ENCODE assay signal across 25 cellular contexts in the genomic region with DNA sequence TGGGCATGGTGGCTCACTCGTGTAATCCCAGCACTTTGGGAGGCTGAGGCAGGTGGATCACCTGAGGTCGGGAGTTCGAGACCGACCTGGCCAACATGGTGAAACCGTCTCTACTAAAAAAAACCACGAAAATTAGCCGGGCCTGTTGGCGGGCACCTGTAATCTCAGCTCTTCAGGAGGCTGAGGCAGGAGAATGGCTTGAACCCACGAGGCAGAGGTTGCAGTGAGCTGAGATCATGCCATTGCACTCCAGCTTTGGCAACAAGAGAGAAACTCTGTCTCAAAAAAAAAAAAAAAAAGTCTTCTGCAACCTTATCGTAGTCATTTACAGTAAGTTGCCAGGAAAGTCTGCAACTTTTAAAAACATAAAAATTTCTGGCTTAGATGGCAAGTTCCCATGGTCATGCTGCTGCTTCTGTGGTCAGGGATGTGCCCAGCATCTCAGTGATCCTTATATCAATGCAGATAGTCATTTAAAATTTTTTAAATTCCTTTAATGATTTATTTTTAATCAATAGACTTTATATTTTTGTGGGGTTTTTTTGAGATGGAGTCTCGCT.
"Had no signal": no experiment of that assay in that cellular context is flagged by ENCODE, and none has a peak within 500 bp of the region (broad histone marks: within the 10 kb centered on the region; RNA-seq: fewer than 3 reads in every experiment).

No MANE protein-coding gene starts in this region.

- ATAC-seq: activated T-cell treated with anti-CD3 and anti-CD28 coated beads, Interleukin-2, amount 50 U/mL, for 4 hours; body of pancreas; Panc1; Right ventricle myocardium inferior; T-cell had no signal

- DNase-seq: activated CD4-positive, alpha-beta memory T cell treated with anti-CD3 and anti-CD28 coated beads for 36 hours; activated CD4-positive, alpha-beta T cell treated with anti-CD3 and anti-CD28 coated beads, Interleukin-2, amount 10 ng/mL, durations not matched to agents 7 days and 5 days; activated CD4-positive, CD25-positive, alpha-beta regulatory T cell; activated CD8-positive, alpha-beta memory T cell treated with anti-CD3 and anti-CD28 coated beads for 24 hours; activated gamma-delta T cell treated with Interleukin-2 at 50 U/mL for 16 hours; activated naive CD4-positive, alpha-beta T cell treated with anti-CD3 and anti-CD28 coated beads, Interleukin-2, amount 10 ng/mL, durations not matched to agents 7 days and 5 days; activated naive CD8-positive, alpha-beta T cell treated with anti-CD3 and anti-CD28 coated beads for 36 hours; activated T-cell treated with anti-CD3 and anti-CD28 coated beads, Interleukin-2, amount 50 U/mL, for 4 hours; aorta; body of pancreas; MM.1S; NCI-H1105; NCI-H1436; NCI-H187; NCI-H2081; NCI-H510A treated with DMSO at 0.1 percent for 48 hours; NCI-H69; NK-92 treated with Interleukin-12 subunit alpha and Interleukin-12 subunit beta, amount 100 ng/mL, for 24 hours; OCI-M1; RPMI8226; T-cell had no signal

- H3K4me3 ChIP-seq: body of pancreas, SK-N-MC had no signal

- H3K27ac ChIP-seq: body of pancreas, SK-N-MC, VCaP had no signal

- H3K9me3 ChIP-seq: body of pancreas had no signal

- H3K27me3 ChIP-seq: body of pancreas had no signal
